Comparison of ENCODE assay signal across 9 cellular contexts in the genomic region with DNA sequence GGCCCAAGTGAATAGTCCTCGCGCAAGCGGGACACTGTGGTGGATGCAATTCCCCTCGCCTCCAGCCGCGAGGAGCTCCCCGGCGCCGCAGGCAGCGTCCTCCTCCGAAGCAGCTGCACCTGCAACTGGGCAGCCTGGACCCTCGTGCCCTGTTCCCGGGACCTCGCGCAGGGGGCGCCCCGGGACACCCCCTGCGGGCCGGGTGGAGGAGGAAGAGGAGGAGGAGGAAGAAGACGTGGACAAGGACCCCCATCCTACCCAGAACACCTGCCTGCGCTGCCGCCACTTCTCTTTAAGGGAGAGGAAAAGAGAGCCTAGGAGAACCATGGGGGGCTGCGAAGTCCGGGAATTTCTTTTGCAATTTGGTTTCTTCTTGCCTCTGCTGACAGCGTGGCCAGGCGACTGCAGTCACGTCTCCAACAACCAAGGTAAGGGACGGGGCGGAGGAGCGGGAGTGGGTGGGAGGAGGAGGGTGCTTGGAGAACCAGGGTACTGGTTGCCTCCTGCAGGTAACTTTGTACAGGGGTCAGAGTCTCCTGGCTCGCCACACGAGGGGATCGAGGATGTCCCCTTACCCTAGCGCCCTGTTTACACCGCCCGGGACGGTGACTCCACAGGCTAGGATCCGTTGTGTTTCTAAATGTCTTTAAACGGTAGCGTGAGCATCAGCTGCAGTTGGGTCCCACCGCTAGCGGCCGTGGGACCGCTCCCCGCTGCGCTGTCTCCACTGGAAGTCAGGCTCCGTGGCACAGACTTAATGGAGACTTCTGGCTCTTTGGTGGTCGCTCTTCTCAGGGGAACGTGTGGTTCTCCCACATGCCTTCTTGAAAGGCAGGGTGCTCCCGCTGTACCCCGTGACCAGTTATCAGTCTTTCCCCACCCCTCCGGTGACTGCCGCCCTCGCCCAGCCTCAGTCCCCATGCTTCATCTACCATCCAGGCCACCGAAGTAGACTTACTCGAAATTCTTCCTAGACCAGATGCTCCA. TPM values are rescaled to one million over a fixed set of nuclear protein-coding genes. Genes with fewer than 3 reads are reported as not detected.
A peak's percentile ranks its signal among the peaks of the same experiment; 100 is the strongest.
DNase-seq lines count a peak whose midpoint lies in the region; ATAC-seq and TF ChIP-seq lines count a peak whose summit lies in the region.
"Had no signal": no experiment of that assay in that cellular context is flagged by ENCODE, and none has a peak within 500 bp of the region (broad histone marks: within the 10 kb centered on the region; RNA-seq: fewer than 3 reads in every experiment).

TSS of gene EPHA6 (plus strand) at position 14 of the 987 bp plus-strand sequence.

- H3K36me3 ChIP-seq in Peyer's patch (no peaks in the 10 kb centered on the region), osteoblast (ENCODE audit: insufficient read depth, low read length) (no peaks in the 10 kb centered on the region)

- peak within 1 kb of the TSS; percentile 76 for H2AFZ ChIP-seq in osteoblast (ENCODE audit: low read length)

- peaks cover 0 to 7% (median 0%) of the 10 kb centered on the region in 4 donors for H3K4me1 ChIP-seq in Peyer's patch
- H3K4me1 ChIP-seq in osteoblast (ENCODE audit: insufficient read depth, low read length): no peaks in the 10 kb centered on the region

- peak; percentile 52 for DNase-seq in DMS53 (lab: John Stamatoyannopoulos, UW)
- no peak for DNase-seq in Peyer's patch
- DNase-seq in osteoblast (ENCODE audit: insufficient read length, low spot score, missing footprints): peak; percentile 70
- DNase-seq in mesenteric fat pad (ENCODE audit: low spot score): no peak

- no peaks in the 10 kb centered on the region for H3K9me3 ChIP-seq in Peyer's patch
- H3K9me3 ChIP-seq in osteoblast (ENCODE audit: low read depth, low read length): no peaks in the 10 kb centered on the region

- H3K79me2 ChIP-seq in osteoblast (ENCODE audit: insufficient read depth, low read length): no peaks in the 10 kb centered on the region

- H3K4me3 ChIP-seq in Peyer's patch (peak within 1 kb of the TSS; percentile 22 to 54 (median 42)), osteoblast (ENCODE audit: insufficient read depth, low read length) (peak within 1 kb of the TSS; percentile 64)
- H3K4me3 ChIP-seq: K562 had no signal

- no peak for TF ChIP-seq CTCF in Peyer's patch (IDR thresholded peaks at IDR 0.05)
- no peak for TF ChIP-seq CTCF in osteoblast (IDR thresholded peaks at IDR 0.05; ENCODE audit: extremely low read depth, low read depth, low read length)

- H4K20me1 ChIP-seq in osteoblast (ENCODE audit: insufficient read depth, low read length): no peaks in the 10 kb centered on the region

- ATAC-seq in esophagus mucosa: peak; percentile 47
- no peak for ATAC-seq in GM21717 (IDR thresholded peaks at IDR 0.05; ENCODE audit: unreplicated experiment)
- ATAC-seq in HG03045 (IDR thresholded peaks at IDR 0.05; ENCODE audit: unreplicated experiment): no peak
- ATAC-seq in GM19463 (IDR thresholded peaks at IDR 0.05; ENCODE audit: unreplicated experiment): no peak
- ATAC-seq: K562 had no signal

- no peaks in the 10 kb centered on the region for H3K27me3 ChIP-seq in Peyer's patch
- peaks cover 14% of the 10 kb centered on the region for H3K27me3 ChIP-seq in osteoblast (ENCODE audit: insufficient read depth, low read length)

- H3K4me2 ChIP-seq in osteoblast (ENCODE audit: insufficient read depth, low read length): peak within 1 kb of the TSS; percentile 71

- H3K27ac ChIP-seq in Peyer's patch (peak within 1 kb of the TSS in 2 of 4 donors; percentile 19 to 65), osteoblast (ENCODE audit: low read depth, low read length) (no peak within 1 kb of the TSS)

- no peak for TF ChIP-seq POLR2A in Peyer's patch (IDR thresholded peaks at IDR 0.05)

RNA-seq across cellular contexts. Expression of gene EPHA6, which starts in this region (rescaled TPM):
- total RNA-seq in Peyer's patch (1 to 10 TPM in 3 of 4 donors, not detected in 1; 1.7 to 2.1 (median 1.9) TPM), esophagus mucosa (1.1 TPM), osteoblast (not detected in 2 replicates), mesenteric fat pad (0.26 TPM)
- total RNA-seq: K562 had no signal

Comparison
In these comparisons a context has a peak if more than half of its experiments do, and no peak if none do; other contexts are left out.
1. Peak in DNase-seq, H3K4me3 ChIP-seq and H3K4me2 ChIP-seq in osteoblast; RNA of the gene not detected or under 1 TPM.